8 cellular contexts compared by ENCODE assay signal in the genomic region with DNA sequence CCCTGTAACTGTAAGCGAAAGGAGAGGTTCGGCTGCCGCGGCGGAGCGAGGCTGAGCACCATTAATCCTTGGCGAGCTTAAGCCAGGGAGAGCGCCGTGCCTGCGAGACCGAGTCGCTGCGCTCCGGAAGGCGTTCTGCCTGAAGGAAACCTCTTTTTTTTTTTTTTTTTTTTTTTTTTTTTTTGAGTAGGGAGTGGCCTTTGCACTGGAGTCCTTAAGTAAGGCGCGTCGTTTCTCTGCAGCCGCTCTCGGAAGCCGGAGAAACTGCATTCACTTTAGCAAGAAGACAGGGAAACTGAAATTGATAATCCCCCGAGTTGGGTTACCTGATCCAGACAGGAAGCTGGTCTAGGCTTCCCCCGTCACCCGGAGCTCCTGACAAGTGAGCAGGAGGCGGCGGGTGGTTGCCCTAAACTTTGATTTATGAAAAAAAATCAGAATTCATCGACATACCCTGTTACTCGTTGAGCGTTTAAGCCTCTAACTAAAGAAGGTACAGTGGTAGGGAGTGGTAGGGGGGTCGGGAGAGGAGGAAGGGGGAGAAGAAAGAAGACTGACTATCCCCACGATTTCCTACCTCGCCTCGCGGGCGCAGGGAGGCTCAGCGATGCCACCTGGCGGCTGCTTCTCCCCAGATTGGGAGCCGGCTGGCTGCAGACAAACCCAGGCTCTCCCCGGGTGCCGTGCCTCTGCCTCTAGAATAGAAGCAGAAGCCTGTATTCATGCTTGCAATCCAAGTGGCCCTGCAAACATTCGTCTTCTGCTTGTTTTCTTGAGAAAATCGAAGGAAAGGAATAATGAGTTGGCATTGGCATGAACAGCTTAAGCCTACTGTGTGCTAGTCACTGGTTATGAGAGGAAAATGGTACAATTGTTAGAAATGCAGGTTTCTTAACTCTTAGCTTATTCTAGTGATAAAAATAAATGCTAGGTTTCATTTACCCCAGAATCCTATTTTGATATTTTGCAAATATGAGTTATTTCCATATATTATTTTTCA. TPM values are rescaled to one million over a fixed set of nuclear protein-coding genes. Genes with fewer than 3 reads are reported as not detected.
DNase-seq lines count a peak whose midpoint lies in the region; ATAC-seq and TF ChIP-seq lines count a peak whose summit lies in the region.

No MANE protein-coding gene starts in this region.

- no peaks in the 10 kb centered on the region for H3K36me3 Mint-ChIP-seq in activated CD8-positive, alpha-beta T cell treated with anti-CD3 and anti-CD28 coated beads for 36 hours (ENCODE audit: low read depth)

- peak; percentile 27 for ATAC-seq in GM19452 (IDR thresholded peaks at IDR 0.05; ENCODE audit: unreplicated experiment)
- peak; percentile 61 for ATAC-seq in activated CD8-positive, alpha-beta T cell treated with anti-CD3 and anti-CD28 coated beads for 36 hours

- peak overlapping the region; percentile 85 for H3K4me3 Mint-ChIP-seq in activated CD8-positive, alpha-beta T cell treated with anti-CD3 and anti-CD28 coated beads for 36 hours

- intact Hi-C loops in activated CD8-positive, alpha-beta T cell treated with anti-CD3 and anti-CD28 coated beads for 36 hours (cut with micrococcal nuclease) = loop anchor here (5.0 kb wide), 2 partner anchors 152 to 1027 kb away; no protein-coding TSS in a partner anchor

- POLR2A ChIA-PET in activated CD8-positive, alpha-beta T cell treated with anti-CD3 and anti-CD28 coated beads for 36 hours (lab: Charles Lee) = interaction anchor here (0.7 kb wide), 1 partner anchor 434 kb away, joined by 4 read pairs; no protein-coding TSS in a partner anchor

- H3K27ac Mint-ChIP-seq in activated CD8-positive, alpha-beta T cell treated with anti-CD3 and anti-CD28 coated beads for 36 hours = no peak overlapping the region

- peak; percentile 75 for TF ChIP-seq CTCF in activated CD8-positive, alpha-beta T cell treated with anti-CD3 and anti-CD28 coated beads for 36 hours (IDR thresholded peaks at IDR 0.05)

- DNase-seq in COLO668 (lab: John Stamatoyannopoulos, UW; ENCODE audit: unreplicated experiment) (peak; percentile 83), HK-2 (ENCODE audit: unreplicated experiment) (peak; percentile 86), NCI-H774 (lab: John Stamatoyannopoulos, UW) (peak; percentile 83), medulla oblongata (ENCODE audit: extremely low spot score) (peak; percentile 88)
- peak; percentile 87 for DNase-seq in activated CD8-positive, alpha-beta T cell treated with anti-CD3 and anti-CD28 coated beads for 36 hours
- peak; percentile 63 for DNase-seq in effector CD8-positive, alpha-beta T cell (lab: John Stamatoyannopoulos, UW)
- peak; percentile 61 for DNase-seq in stimulated activated CD8-positive, alpha-beta memory T cell treated with anti-CD3 and anti-CD28 coated beads, Interleukin-12 subunit alpha, Interleukin-12 subunit beta, amount 100 ng/mL, for 1 hour (ENCODE audit: low read depth)

- H3K4me1 Mint-ChIP-seq in activated CD8-positive, alpha-beta T cell treated with anti-CD3 and anti-CD28 coated beads for 36 hours (ENCODE audit: low read depth) = peaks cover 7% of the 10 kb centered on the region

- CTCF ChIA-PET in activated CD8-positive, alpha-beta T cell treated with anti-CD3 and anti-CD28 coated beads for 36 hours (lab: Charles Lee) = interaction anchor here (0.6 to 3.5 kb wide), 27 partner anchors 8 to 1497 kb away, joined by 3 to 37 read pairs (median 4); no protein-coding TSS in a partner anchor

- H3K9me3 Mint-ChIP-seq in activated CD8-positive, alpha-beta T cell treated with anti-CD3 and anti-CD28 coated beads for 36 hours = no peaks in the 10 kb centered on the region

- peaks cover 40% of the 10 kb centered on the region for H3K27me3 Mint-ChIP-seq in activated CD8-positive, alpha-beta T cell treated with anti-CD3 and anti-CD28 coated beads for 36 hours

RNA-seq across cellular contexts. Expression of a gene that starts 4.4 kb away (rescaled TPM):
- total RNA-seq in activated CD8-positive, alpha-beta T cell treated with anti-CD3 and anti-CD28 coated beads for 36 hours = 1 to 10 TPM; 1.6 TPM

Comparison
In these comparisons a context has a peak if more than half of its experiments do, and no peak if none do; other contexts are left out.
1. Peak in every context shown above with its lines: DNase-seq and ATAC-seq.